ENCODE assay signal across 8 cellular contexts in the genomic region with DNA sequence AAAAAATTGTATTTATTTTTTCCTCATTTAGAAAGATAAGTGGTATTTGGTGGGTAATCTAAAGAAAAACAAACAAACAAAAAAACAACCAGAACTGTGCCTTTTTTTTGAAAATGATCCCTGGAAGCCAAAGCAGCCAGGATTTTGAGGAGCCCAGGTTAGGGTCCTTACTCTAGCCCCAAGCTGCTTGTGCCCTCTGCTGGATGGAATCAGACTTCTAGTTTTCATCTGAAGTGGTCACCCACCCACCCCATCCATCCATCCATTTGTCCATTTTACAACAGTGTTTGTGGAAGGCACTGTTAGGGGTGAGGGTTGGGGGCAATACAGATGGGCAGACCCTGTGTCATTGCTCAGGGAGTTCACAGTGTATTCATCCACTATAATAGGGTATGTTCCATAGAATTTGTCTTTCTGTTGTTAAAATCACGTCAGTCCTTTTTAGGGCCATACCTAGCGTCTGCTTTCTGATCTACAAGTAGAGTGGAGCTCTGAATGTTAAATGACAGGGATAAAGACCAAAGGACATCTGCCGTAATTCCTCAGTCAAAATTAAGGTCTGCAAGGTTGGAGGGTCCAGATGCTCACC. TPM values are rescaled to one million over a fixed set of nuclear protein-coding genes. Genes with fewer than 3 reads are reported as not detected.
DNase-seq lines count a peak whose midpoint lies in the region; TF ChIP-seq lines count a peak whose summit lies in the region.

No MANE protein-coding gene starts in this region.

- peak; percentile 48; the same call in 1 of the 2 replicates for TF ChIP-seq CTCF in HEK293 (tag by site-specific recombination; IDR thresholded peaks at IDR 0.05)
- TF ChIP-seq CTCF in Peyer's patch (IDR thresholded peaks at IDR 0.05), result peak in 5 of 6 experiments; percentile 29 to 43 (median 40)
- peak in 4 of 6 experiments; percentile 34 to 45 (median 40) for TF ChIP-seq CTCF in esophagus squamous epithelium (IDR thresholded peaks at IDR 0.05)

- peak; percentile 43 to 54 for DNase-seq in NCI-H2081 (lab: John Stamatoyannopoulos, UW)
- DNase-seq in NCI-H2081 treated with DMSO at 0.1 percent for 48 hours (lab: John Stamatoyannopoulos, UW), result no peak
- DNase-seq in Peyer's patch, result no peak
- DNase-seq in esophagus squamous epithelium (lab: John Stamatoyannopoulos, UW), result no peak
- DNase-seq in stimulated activated CD8-positive, alpha-beta memory T cell treated with anti-CD3 and anti-CD28 coated beads, Interleukin-4, amount 100 ng/mL, for 48 hours, result peak; percentile 37
- no peak for DNase-seq in ureter (ENCODE audit: low spot score)
- no peak for DNase-seq in NCI-H128 (lab: John Stamatoyannopoulos, UW; ENCODE audit: unreplicated experiment)

- H3K9me3 ChIP-seq in HEK293 (ENCODE audit: control insufficient read depth, insufficient read depth, low read depth, low read length), result no peaks in the 10 kb centered on the region
- H3K9me3 ChIP-seq in Peyer's patch, result no peaks in the 10 kb centered on the region
- H3K9me3 ChIP-seq in esophagus squamous epithelium, result no peaks in the 10 kb centered on the region

- H3K27me3 ChIP-seq in Peyer's patch (no peaks in the 10 kb centered on the region), esophagus squamous epithelium (no peaks in the 10 kb centered on the region)

- no peak for TF ChIP-seq POLR2A in Peyer's patch (IDR thresholded peaks at IDR 0.05)
- TF ChIP-seq POLR2A in esophagus squamous epithelium (IDR thresholded peaks at IDR 0.05), result no peak

- H3K4me3 ChIP-seq in HEK293 (ENCODE audit: low read depth, low read length), result no peak overlapping the region
- H3K4me3 ChIP-seq in Peyer's patch, result no peak overlapping the region
- no peak overlapping the region for H3K4me3 ChIP-seq in esophagus squamous epithelium

- intact Hi-C loops in esophagus squamous epithelium (cut with DNase I), result loop anchor here (5.0 kb wide), 1 partner anchor 72 kb away; no protein-coding TSS in a partner anchor

- POLR2A ChIA-PET in HEK293 (lab: Yijun Ruan, JAX), result interaction anchor here (0.7 kb wide), 1 partner anchor 10 kb away, joined by 3 read pairs; no protein-coding TSS in a partner anchor

- CTCF ChIA-PET in HEK293 (lab: Yijun Ruan, JAX), result interaction anchor here (0.6 to 5.7 kb wide), 18 partner anchors 10 to 683 kb away, joined by 3 to 56 read pairs (median 3); no protein-coding TSS in a partner anchor

- peaks cover 9 to 57% of the 10 kb centered on the region in 2 experiments for H3K36me3 ChIP-seq in HEK293 (ENCODE audit: control insufficient read depth in 2 of 2, insufficient read depth in 1 of 2, low read length in 2 of 2)
- peaks cover 0 to 18% (median 0%) of the 10 kb centered on the region in 3 donors for H3K36me3 ChIP-seq in Peyer's patch
- peaks cover 0 to 29% (median 5%) of the 10 kb centered on the region in 3 donors for H3K36me3 ChIP-seq in esophagus squamous epithelium

- H3K4me1 ChIP-seq in HEK293 (ENCODE audit: control insufficient read depth, insufficient read depth, low read length) (peaks cover 5% of the 10 kb centered on the region; the same call in 1 of the 2 replicates), Peyer's patch (peaks cover 4 to 20% (median 5%) of the 10 kb centered on the region in 4 donors), esophagus squamous epithelium (peaks cover 13 to 48% (median 16%) of the 10 kb centered on the region in 3 donors)

- 93 to 100% methylated on average over 3 of the region's 3 CpGs for WGBS in esophagus squamous epithelium, 2 donors

- H3K27ac ChIP-seq in HEK293 (ENCODE audit: extremely low read depth, low read depth, low read length) (no peak overlapping the region), Peyer's patch (no peak overlapping the region), esophagus squamous epithelium (no peak overlapping the region)

TF ChIP-seq in HEK293, 187 proteins besides CTCF, POLR2A, EP300 and RAD21:
- TF ChIP-seq ZNF626 (tag by site-specific recombination; IDR thresholded peaks at IDR 0.05) (no peak), ZBTB48 (tag by site-specific recombination; IDR thresholded peaks at IDR 0.05) (peak; percentile 55; the same call in 1 of the 2 replicates), ZNF654 (tag by site-specific recombination; IDR thresholded peaks at IDR 0.05; ENCODE audit: low read depth) (peak; percentile 65)

RNA-seq across cellular contexts. Expression of a gene that starts 3.0 kb away (rescaled TPM):
- 10 to 100 TPM in 1 of 4 donors, 1 to 10 TPM in 3; 8.9 to 20.6 (median 9.7) TPM for total RNA-seq in Peyer's patch
- total RNA-seq in esophagus squamous epithelium, result 10 to 100 TPM; 18.7 to 24.3 (median 23.3) TPM
- 24.8 TPM for total RNA-seq in ureter

RNA-seq across cellular contexts. Expression of a gene that starts 3.6 kb away (rescaled TPM):
- total RNA-seq in Peyer's patch (10 to 100 TPM; 13.8 to 42.9 (median 27.1) TPM), esophagus squamous epithelium (10 to 100 TPM; 11.7 to 24.6 (median 17.1) TPM), ureter (37.3 TPM)

RNA-seq across cellular contexts. Expression of a gene that starts 55.1 kb away (rescaled TPM):
- total RNA-seq in Peyer's patch (not detected), esophagus squamous epithelium (not detected), ureter (not detected)

RNA-seq across cellular contexts. Expression of a gene that starts 59.5 kb away (rescaled TPM):
- total RNA-seq in Peyer's patch (10 to 100 TPM; 10.7 to 35.9 (median 20.4) TPM), esophagus squamous epithelium (10 to 100 TPM; 15.8 to 25.3 (median 17.0) TPM), ureter (30.1 TPM)

Comparison
In these comparisons a context has a peak if more than half of its experiments do, and no peak if none do; other contexts are left out.
1. DNase-seq: peak in NCI-H2081 (2 of 2) and stimulated activated CD8-positive, alpha-beta memory T cell treated with anti-CD3 and anti-CD28 coated beads, Interleukin-4, amount 100 ng/mL, for 48 hours (single experiment); none in NCI-H2081 treated with DMSO at 0.1 percent for 48 hours (single experiment), Peyer's patch (0 of 3), esophagus squamous epithelium (single experiment), ureter (single experiment) and NCI-H128 (single experiment).
2. Peak in every context shown above with its lines, with median percentiles within 50 percentile points of each other: CTCF ChIP-seq.